8 cellular contexts compared by ENCODE assay signal in genomic region chr10:986137-986825, GRCh38. TPM values are rescaled to one million over a fixed set of nuclear protein-coding genes. Genes with fewer than 3 reads are reported as not detected.
DNase-seq lines count a peak whose midpoint lies in the region; TF ChIP-seq lines count a peak whose summit lies in the region.

No MANE protein-coding gene starts in this region.

- H3K27me3 ChIP-seq in mesenchymal stem cell (ENCODE audit: control insufficient read depth in 1 of 2, insufficient read depth in 1 of 2, low read length in 2 of 2): no peaks in the 10 kb centered on the region

- no peak for TF ChIP-seq CTCF in coronary artery (IDR thresholded peaks at IDR 0.05)

- no peak overlapping the region for H2BK120ac ChIP-seq in mesenchymal stem cell (ENCODE audit: low read depth, low read length)

- peaks cover 22% of the 10 kb centered on the region for H3K4me1 Mint-ChIP-seq in activated T-helper 2 cell treated with anti-CD3 and anti-CD28 coated beads, Interferon-gamma antibody, Interleukin-2, Interleukin-4, amounts not matched to agents 10 μg/mL and 5 μg/mL and 100 μg/mL, durations not matched to agents 14 hours and 24 hours and 36 hours (ENCODE audit: low read depth)

- peaks cover 5 to 26% of the 10 kb centered on the region in 2 experiments for H3K36me3 ChIP-seq in mesenchymal stem cell (ENCODE audit: control insufficient read depth in 1 of 2, insufficient read depth in 2 of 2, low read depth in 1 of 2, low read length in 2 of 2)

- H3K23ac ChIP-seq in mesenchymal stem cell (ENCODE audit: low read length in 2 of 2): no peak overlapping the region

- H3K9me3 ChIP-seq in mesenchymal stem cell (ENCODE audit: control insufficient read depth, low read length): no peaks in the 10 kb centered on the region

- H2AK5ac ChIP-seq in mesenchymal stem cell (ENCODE audit: low read length, severe bottlenecking): peak overlapping the region; percentile 5

- H2AFZ ChIP-seq in mesenchymal stem cell (ENCODE audit: low read depth, low read length): no peak overlapping the region

- DNase-seq in Caki2 (ENCODE audit: low read depth) (peak; percentile 22), NAMALWA (ENCODE audit: low spot score) (peak; percentile 11), mesenchymal stem cell (peak; percentile 49), nucleus accumbens (lab: John Stamatoyannopoulos, UW) (no peak), GM19238 (ENCODE audit: insufficient read length, low spot score) (no peak), coronary artery (ENCODE audit: low spot score) (no peak), MV-4-11 (lab: John Stamatoyannopoulos, UW) (no peak)
- DNase-seq in activated T-helper 2 cell treated with anti-CD3 and anti-CD28 coated beads, Interferon-gamma antibody, Interleukin-2, Interleukin-4, amounts not matched to agents 10 μg/mL and 5 μg/mL and 100 μg/mL, durations not matched to agents 14 hours and 24 hours and 36 hours (ENCODE audit: low spot score): no peak

- no peak overlapping the region for H2BK12ac ChIP-seq in mesenchymal stem cell (ENCODE audit: low read length in 2 of 2)

- H3K27ac ChIP-seq in mesenchymal stem cell (ENCODE audit: low read length, poor library complexity, severe bottlenecking) (peak overlapping the region; percentile 89), coronary artery (no peak overlapping the region)

- H3K27ac Mint-ChIP-seq in activated T-helper 2 cell treated with anti-CD3 and anti-CD28 coated beads, Interferon-gamma antibody, Interleukin-2, Interleukin-4, amounts not matched to agents 10 μg/mL and 5 μg/mL and 100 μg/mL, durations not matched to agents 14 hours and 24 hours and 36 hours: peak overlapping the region; percentile 65

- H3K4ac ChIP-seq in mesenchymal stem cell (ENCODE audit: low read depth in 1 of 2, low read length in 2 of 2): no peak overlapping the region

- H3K36me3 Mint-ChIP-seq in activated T-helper 2 cell treated with anti-CD3 and anti-CD28 coated beads, Interferon-gamma antibody, Interleukin-2, Interleukin-4, amounts not matched to agents 10 μg/mL and 5 μg/mL and 100 μg/mL, durations not matched to agents 14 hours and 24 hours and 36 hours (ENCODE audit: low read depth): peaks cover 36% of the 10 kb centered on the region

- H3K4me3 ChIP-seq in mesenchymal stem cell (ENCODE audit: insufficient read depth in 1 of 2, low read depth in 1 of 2, low read length in 2 of 2): no peak overlapping the region
- H3K4me3 ChIP-seq in coronary artery: no peak overlapping the region

- intact Hi-C loops in activated T-helper 2 cell treated with anti-CD3 and anti-CD28 coated beads, Interferon-gamma antibody, Interleukin-2, Interleukin-4, amounts not matched to agents 10 μg/mL and 5 μg/mL and 100 μg/mL, durations not matched to agents 14 hours and 24 hours and 36 hours (cut with micrococcal nuclease): no loop called here

- no peak overlapping the region for H4K8ac ChIP-seq in mesenchymal stem cell (ENCODE audit: low read length)

- H3K14ac ChIP-seq in mesenchymal stem cell (ENCODE audit: low read length in 2 of 2): no peak overlapping the region

- peaks cover 11% of the 10 kb centered on the region for H3K79me1 ChIP-seq in mesenchymal stem cell (replicated peaks; ENCODE audit: low read length, poor library complexity, severe bottlenecking)

- H3K4me2 ChIP-seq in mesenchymal stem cell (ENCODE audit: low read length, poor library complexity, severe bottlenecking): no peak overlapping the region

- H3K4me3 Mint-ChIP-seq in activated T-helper 2 cell treated with anti-CD3 and anti-CD28 coated beads, Interferon-gamma antibody, Interleukin-2, Interleukin-4, amounts not matched to agents 10 μg/mL and 5 μg/mL and 100 μg/mL, durations not matched to agents 14 hours and 24 hours and 36 hours (ENCODE audit: low read depth): peak overlapping the region; percentile 91

- no peaks in the 10 kb centered on the region for H3K27me3 Mint-ChIP-seq in activated T-helper 2 cell treated with anti-CD3 and anti-CD28 coated beads, Interferon-gamma antibody, Interleukin-2, Interleukin-4, amounts not matched to agents 10 μg/mL and 5 μg/mL and 100 μg/mL, durations not matched to agents 14 hours and 24 hours and 36 hours (ENCODE audit: low read depth)

- H3K9ac ChIP-seq in mesenchymal stem cell (ENCODE audit: low read length): no peak overlapping the region

- in situ Hi-C loops in Caki2 (cut with HindIII; ENCODE audit: low pct_unique_long_range_greater_than_20kb, low sequenced_read_pairs): loop anchor here (10.0 kb wide), 1 partner anchor 231 kb away; no protein-coding TSS in a partner anchor

- H2BK15ac ChIP-seq in mesenchymal stem cell (ENCODE audit: low read depth, poor library complexity, severe bottlenecking): no peak overlapping the region

- H3K9me3 Mint-ChIP-seq in activated T-helper 2 cell treated with anti-CD3 and anti-CD28 coated beads, Interferon-gamma antibody, Interleukin-2, Interleukin-4, amounts not matched to agents 10 μg/mL and 5 μg/mL and 100 μg/mL, durations not matched to agents 14 hours and 24 hours and 36 hours: peaks cover under 1% of the 10 kb centered on the region

- H4K91ac ChIP-seq in mesenchymal stem cell (ENCODE audit: low read length): no peak overlapping the region

- H2BK5ac ChIP-seq in mesenchymal stem cell (ENCODE audit: low read depth, low read length, poor library complexity, severe bottlenecking): no peak overlapping the region

- H3K4me1 ChIP-seq in mesenchymal stem cell (ENCODE audit: control insufficient read depth, insufficient read depth, low read depth, low read length): peaks cover 15% of the 10 kb centered on the region

- WGBS in mesenchymal stem cell: 87% methylated on average over 5 of the region's 7 CpGs

- no peak overlapping the region for H3K18ac ChIP-seq in mesenchymal stem cell (ENCODE audit: low read depth in 1 of 2, low read length in 2 of 2)

RNA-seq across cellular contexts. Expression of gene GTPBP4, which starts 2.0 kb away (rescaled TPM):
- total RNA-seq in Caki2 (2014; rRNA removed; shearing (Covaris generic); ENCODE audit: low replicate concordance): 58.9 and 80.1 TPM in 2 replicates
- total RNA-seq in activated T-helper 2 cell treated with anti-CD3 and anti-CD28 coated beads, Interferon-gamma antibody, Interleukin-2, Interleukin-4, amounts not matched to agents 10 μg/mL and 5 μg/mL and 100 μg/mL, durations not matched to agents 14 hours and 24 hours and 36 hours: 134 and 135 TPM in 2 replicates
- polyA plus RNA-seq in mesenchymal stem cell (2013, experiment 1 of 2): 33.3 TPM
- 29.9 TPM for polyA plus RNA-seq in mesenchymal stem cell (2013, experiment 2 of 2)

RNA-seq across cellular contexts. Expression of gene IDI2, which starts 39.4 kb away (rescaled TPM):
- total RNA-seq in Caki2 (2014; rRNA removed; shearing (Covaris generic); ENCODE audit: low replicate concordance): not detected in 2 replicates
- total RNA-seq in activated T-helper 2 cell treated with anti-CD3 and anti-CD28 coated beads, Interferon-gamma antibody, Interleukin-2, Interleukin-4, amounts not matched to agents 10 μg/mL and 5 μg/mL and 100 μg/mL, durations not matched to agents 14 hours and 24 hours and 36 hours: not detected in 2 replicates
- not detected for polyA plus RNA-seq in mesenchymal stem cell (2013, experiment 1 of 2)
- not detected for polyA plus RNA-seq in mesenchymal stem cell (2013, experiment 2 of 2)

RNA-seq across cellular contexts. Expression of gene LARP4B, which starts 54.8 kb away (rescaled TPM):
- total RNA-seq in Caki2 (2014; rRNA removed; shearing (Covaris generic); ENCODE audit: low replicate concordance): 8.3 and 15.3 TPM in 2 replicates
- total RNA-seq in activated T-helper 2 cell treated with anti-CD3 and anti-CD28 coated beads, Interferon-gamma antibody, Interleukin-2, Interleukin-4, amounts not matched to agents 10 μg/mL and 5 μg/mL and 100 μg/mL, durations not matched to agents 14 hours and 24 hours and 36 hours: 137 and 152 TPM in 2 replicates
- polyA plus RNA-seq in mesenchymal stem cell (2013, experiment 1 of 2): 19.0 TPM
- polyA plus RNA-seq in mesenchymal stem cell (2013, experiment 2 of 2): 18.3 TPM

Comparison
In these comparisons a context has a peak if more than half of its experiments do, and no peak if none do; other contexts are left out.
1. DNase-seq: peak in Caki2 (single experiment), NAMALWA (single experiment) and mesenchymal stem cell (single experiment); none in activated T-helper 2 cell treated with anti-CD3 and anti-CD28 coated beads, Interferon-gamma antibody, Interleukin-2, Interleukin-4, amounts not matched to agents 10 μg/mL and 5 μg/mL and 100 μg/mL, durations not matched to agents 14 hours and 24 hours and 36 hours (single experiment), nucleus accumbens (0 of 56), GM19238 (single experiment), coronary artery (single experiment) and MV-4-11 (single experiment).